26 cellular contexts compared by ENCODE assay signal in the genomic region with DNA sequence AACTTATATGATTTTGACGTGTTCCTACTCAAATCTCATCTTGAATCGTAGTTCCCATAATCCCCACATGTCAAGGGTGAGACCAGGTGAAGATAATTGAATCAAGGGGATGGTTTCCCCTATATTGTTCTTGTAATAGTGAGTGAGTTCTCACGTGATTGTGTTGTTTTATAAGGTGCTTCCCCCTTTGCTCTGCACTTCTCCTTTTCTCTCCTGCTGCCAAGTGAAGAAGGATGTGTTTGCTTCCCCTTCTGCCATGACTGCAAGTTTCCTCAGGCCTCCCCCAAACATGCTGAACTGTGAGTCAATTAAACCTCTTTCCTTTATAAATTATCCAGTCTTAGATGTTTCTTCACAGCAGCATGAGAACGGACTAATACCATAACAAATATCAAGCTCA.
"Had no signal": no experiment of that assay in that cellular context is flagged by ENCODE, and none has a peak within 500 bp of the region (broad histone marks: within the 10 kb centered on the region; RNA-seq: fewer than 3 reads in every experiment).

No MANE protein-coding gene starts in this region.

- H3K36me3 ChIP-seq: lower lobe of right lung, right lobe of liver, suprapubic skin, transverse colon, vagina had no signal

- H3K27me3 ChIP-seq: dorsolateral prefrontal cortex, right lobe of liver, suprapubic skin, transverse colon, vagina had no signal

- H3K36me3 Mint-ChIP-seq: activated naive CD4-positive, alpha-beta T cell treated with anti-CD3 and anti-CD28 coated beads, Interleukin-2, amount 10 ng/mL, durations not matched to agents 7 days and 5 days; brain had no signal

- H3K27ac ChIP-seq: dorsolateral prefrontal cortex, lower lobe of right lung, parathyroid adenoma, right lobe of liver, suprapubic skin, transverse colon, vagina had no signal

- H3K9me3 ChIP-seq: lower lobe of right lung, right lobe of liver, suprapubic skin, transverse colon, vagina had no signal

- H3K27me3 Mint-ChIP-seq: activated naive CD4-positive, alpha-beta T cell treated with anti-CD3 and anti-CD28 coated beads, Interleukin-2, amount 10 ng/mL, durations not matched to agents 7 days and 5 days; brain; stimulated activated naive CD8-positive, alpha-beta T cell treated with anti-CD3 and anti-CD28 coated beads, Interleukin-15, amount 100 ng/mL, for 72 hours had no signal

- H3K4me1 ChIP-seq: lower lobe of right lung, parathyroid adenoma, right lobe of liver, suprapubic skin, transverse colon, vagina had no signal

- H3K9ac ChIP-seq: parathyroid adenoma had no signal

- H3K4me3 ChIP-seq: dorsolateral prefrontal cortex, lower lobe of right lung, right lobe of liver, suprapubic skin, transverse colon, vagina had no signal

- ATAC-seq: activated naive CD8-positive, alpha-beta T cell treated with anti-CD3 and anti-CD28 coated beads, Interleukin-2, amount 50 U/mL, for 24 hours; left colon; lower lobe of right lung; right lobe of liver; stimulated activated naive CD8-positive, alpha-beta T cell treated with anti-CD3 and anti-CD28 coated beads, Interleukin-15, amount 100 ng/mL, for 72 hours had no signal

- H3K27ac Mint-ChIP-seq: activated naive CD4-positive, alpha-beta T cell treated with anti-CD3 and anti-CD28 coated beads, Interleukin-2, amount 10 ng/mL, durations not matched to agents 7 days and 5 days; activated naive CD8-positive, alpha-beta T cell treated with anti-CD3 and anti-CD28 coated beads, Interleukin-2, amount 50 U/mL, for 24 hours; brain; nephron; stimulated activated naive CD8-positive, alpha-beta T cell treated with anti-CD3 and anti-CD28 coated beads, Interleukin-15, amount 100 ng/mL, for 72 hours had no signal

- H2AFZ ChIP-seq: parathyroid adenoma had no signal

- H3K79me2 ChIP-seq: parathyroid adenoma had no signal

- H3K4me1 Mint-ChIP-seq: activated naive CD4-positive, alpha-beta T cell treated with anti-CD3 and anti-CD28 coated beads, Interleukin-2, amount 10 ng/mL, durations not matched to agents 7 days and 5 days; activated naive CD8-positive, alpha-beta T cell treated with anti-CD3 and anti-CD28 coated beads, Interleukin-2, amount 50 U/mL, for 24 hours; stimulated activated naive CD8-positive, alpha-beta T cell treated with anti-CD3 and anti-CD28 coated beads, Interleukin-15, amount 100 ng/mL, for 72 hours had no signal

- H3K4me3 Mint-ChIP-seq: activated naive CD4-positive, alpha-beta T cell treated with anti-CD3 and anti-CD28 coated beads, Interleukin-2, amount 10 ng/mL, durations not matched to agents 7 days and 5 days; activated naive CD8-positive, alpha-beta T cell treated with anti-CD3 and anti-CD28 coated beads, Interleukin-2, amount 50 U/mL, for 24 hours; brain; nephron; stimulated activated naive CD8-positive, alpha-beta T cell treated with anti-CD3 and anti-CD28 coated beads, Interleukin-15, amount 100 ng/mL, for 72 hours had no signal

- H3K9me3 Mint-ChIP-seq: activated naive CD4-positive, alpha-beta T cell treated with anti-CD3 and anti-CD28 coated beads, Interleukin-2, amount 10 ng/mL, durations not matched to agents 7 days and 5 days; activated naive CD8-positive, alpha-beta T cell treated with anti-CD3 and anti-CD28 coated beads, Interleukin-2, amount 50 U/mL, for 24 hours; brain; nephron; stimulated activated naive CD8-positive, alpha-beta T cell treated with anti-CD3 and anti-CD28 coated beads, Interleukin-15, amount 100 ng/mL, for 72 hours had no signal

- DNase-seq: activated CD4-positive, alpha-beta T cell treated with anti-CD3 and anti-CD28 coated beads, Interleukin-2, amount 50 U/mL, for 1 hour; activated CD8-positive, alpha-beta memory T cell treated with anti-CD3 and anti-CD28 coated beads, Interleukin-2, amount 50 U/mL, for 4 hours; activated effector memory CD4-positive, alpha-beta T cell treated with Interleukin-2 at 50 U/mL for 16 hours; activated naive CD4-positive, alpha-beta T cell treated with anti-CD3 and anti-CD28 coated beads, Interleukin-2, amount 10 ng/mL, durations not matched to agents 7 days and 5 days; activated naive CD8-positive, alpha-beta T cell treated with anti-CD3 and anti-CD28 coated beads, Interleukin-2, amount 50 U/mL, for 24 hours; activated T-cell treated with anti-CD3 and anti-CD28 coated beads, Interleukin-2, amount 50 U/mL, for 48 hours; anterior cingulate cortex; caudate nucleus; dorsolateral prefrontal cortex; foreskin melanocyte; glutamatergic neuron; hypothalamus; islet precursor cell; left colon; lower lobe of right lung; right lobe of liver; small intestine; stimulated activated CD4-positive, alpha-beta T cell treated with anti-CD3 and anti-CD28 coated beads, Interleukin-15, amount 100 ng/mL, for 24 hours; stimulated activated CD4-positive, alpha-beta T cell treated with anti-CD3 and anti-CD28 coated beads, Interleukin-2, amount 100 ng/mL, for 48 hours; stimulated activated naive CD8-positive, alpha-beta T cell treated with anti-CD3 and anti-CD28 coated beads, Interleukin-15, amount 100 ng/mL, for 72 hours; transverse colon had no signal
